In the genomic region with DNA sequence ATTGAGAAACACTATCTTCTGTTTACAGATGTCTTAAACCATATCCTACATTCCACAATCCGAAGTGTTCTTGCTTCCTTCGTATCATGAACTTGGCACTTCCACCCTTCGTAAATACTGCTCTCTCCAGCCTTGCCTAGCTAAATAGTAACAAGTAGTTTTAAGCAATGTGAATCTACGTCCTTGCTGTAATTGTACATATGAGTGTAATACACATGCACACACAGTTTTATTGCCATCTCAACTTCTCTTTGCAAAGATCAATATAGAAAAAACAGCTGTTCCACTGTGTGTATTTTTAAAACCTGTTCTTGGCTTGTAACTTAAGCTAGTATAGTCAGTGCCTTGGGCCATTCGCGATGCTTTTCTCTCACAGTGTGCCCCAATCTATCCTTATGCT, we compare ENCODE assay signal across 34 cellular contexts.
DNase-seq lines count a peak whose midpoint lies in the region; ATAC-seq and TF ChIP-seq lines count a peak whose summit lies in the region.
"Had no signal": no experiment of that assay in that cellular context is flagged by ENCODE, and none has a peak within 500 bp of the region (broad histone marks: within the 10 kb centered on the region; RNA-seq: fewer than 3 reads in every experiment).

No MANE protein-coding gene starts in this region.

- no peak overlapping the region for H3K4me3 Mint-ChIP-seq in GM23338
- H3K4me3 Mint-ChIP-seq in nephron: no peak overlapping the region
- H3K4me3 Mint-ChIP-seq in CD8-positive, alpha-beta T cell: no peak overlapping the region
- H3K4me3 Mint-ChIP-seq: B cell; CD14-positive monocyte; CD4-positive, alpha-beta memory T cell; CD4-positive, alpha-beta T cell; CD4-positive, CD25-positive, alpha-beta regulatory T cell; CD8-positive, alpha-beta memory T cell had no signal

- H3F3A ChIP-seq in GM23338 (replicated peaks; ENCODE audit: low read depth): no peaks in the 10 kb centered on the region

- no peaks in the 10 kb centered on the region for H3K9me3 Mint-ChIP-seq in GM23338
- peaks cover 7% of the 10 kb centered on the region for H3K9me3 Mint-ChIP-seq in nephron
- H3K9me3 Mint-ChIP-seq in CD8-positive, alpha-beta T cell: peaks cover 5% of the 10 kb centered on the region

- TF ChIP-seq CTCF in GM23338 (conservative IDR thresholded peaks at IDR 0.05; ENCODE audit: low read depth in 2 of 2) (no peak), LNCaP clone FGC (IDR thresholded peaks at IDR 0.05; ENCODE audit: control insufficient read depth, extremely low read depth, insufficient read depth) (no peak), hepatocyte (IDR thresholded peaks at IDR 0.05; ENCODE audit: poor library complexity) (no peak), nephron (IDR thresholded peaks at IDR 0.05; ENCODE audit: unreplicated experiment in 3 of 3) (no peak)
- no peak for TF ChIP-seq CTCF in CD8-positive, alpha-beta T cell (IDR thresholded peaks at IDR 0.05)

- DNase-seq in GM23338 (ENCODE audit: low spot score): no peak
- DNase-seq in LNCaP clone FGC (ENCODE audit: low read depth): peak; percentile 79
- DNase-seq in hepatocyte (ENCODE audit: low spot score): peak; percentile 32
- DNase-seq in DMS114 treated with DMSO at 0.1 percent for 48 hours (lab: John Stamatoyannopoulos, UW; ENCODE audit: unreplicated experiment): no peak
- no peak for DNase-seq in CD8-positive, alpha-beta T cell
- no peak for DNase-seq in UCSD-AML1 (lab: John Stamatoyannopoulos, UW; ENCODE audit: unreplicated experiment)
- DNase-seq: 8988T; ACHN; AML-193; BE2C; C1 segment of cervical spinal cord; Calu3; CD4-positive, alpha-beta memory T cell; CD4-positive, alpha-beta T cell; CD4-positive, CD25-positive, alpha-beta regulatory T cell; CD8-positive, alpha-beta memory T cell; COR-L47; DMS 273 treated with DMSO at 0.1 percent for 48 hours; DMS153; DMS53; DMS79; DMS79 treated with DMSO at 0.1 percent for 48 hours; DND-41; EL had no signal

- no peak overlapping the region for H3K27ac Mint-ChIP-seq in GM23338
- peak overlapping the region in 2 of 3 experiments; percentile 21 to 23 for H3K27ac Mint-ChIP-seq in nephron
- no peak overlapping the region for H3K27ac Mint-ChIP-seq in CD8-positive, alpha-beta T cell
- H3K27ac Mint-ChIP-seq: B cell; CD4-positive, alpha-beta memory T cell; CD4-positive, alpha-beta T cell; CD4-positive, CD25-positive, alpha-beta regulatory T cell; CD8-positive, alpha-beta memory T cell had no signal

- H3K4me2 ChIP-seq in GM23338 (no peak overlapping the region), hepatocyte (no peak overlapping the region)
- H3K4me2 ChIP-seq: A549; BLaER1; BLaER1 treated with 17β-estradiol and CSF1 and Interleukin-3, amounts not matched to agents 10 nM and 100 nM had no signal

- POLR2A ChIA-PET in CD8-positive, alpha-beta T cell (lab: Charles Lee): no interaction called here

- CTCF ChIA-PET in CD8-positive, alpha-beta T cell (lab: Charles Lee): interaction anchor here (0.7 kb wide), 1 partner anchor 1619 kb away, joined by 3 read pairs; no protein-coding TSS in a partner anchor

- H4K20me1 ChIP-seq in GM23338 (replicated peaks; ENCODE audit: insufficient read depth) (no peaks in the 10 kb centered on the region), hepatocyte (ENCODE audit: insufficient read depth, poor library complexity, severe bottlenecking) (no peaks in the 10 kb centered on the region)
- H4K20me1 ChIP-seq: BLaER1; BLaER1 treated with 17β-estradiol and CSF1 and Interleukin-3, amounts not matched to agents 10 nM and 100 nM had no signal

- H3K27me3 Mint-ChIP-seq in GM23338 (ENCODE audit: insufficient read depth, low read depth, poor library complexity): peaks cover 2% of the 10 kb centered on the region
- no peaks in the 10 kb centered on the region for H3K27me3 Mint-ChIP-seq in nephron (ENCODE audit: low read depth)
- H3K27me3 Mint-ChIP-seq in CD8-positive, alpha-beta T cell (ENCODE audit: low read depth): no peaks in the 10 kb centered on the region
- H3K27me3 Mint-ChIP-seq: B cell; CD4-positive, alpha-beta memory T cell; CD4-positive, alpha-beta T cell; CD4-positive, CD25-positive, alpha-beta regulatory T cell had no signal

- H3K4me1 ChIP-seq in GM23338 (ENCODE audit: insufficient read depth) (no peaks in the 10 kb centered on the region), hepatocyte (ENCODE audit: insufficient read depth) (no peaks in the 10 kb centered on the region)
- no peaks in the 10 kb centered on the region for H3K4me1 ChIP-seq in CD8-positive, alpha-beta T cell (ENCODE audit: insufficient read depth, low read length)
- H3K4me1 ChIP-seq: A549, BE2C, BLaER1 had no signal

- H3K4me1 Mint-ChIP-seq in GM23338 (0 out of 3 replicates have a peak, but pooled peaks cover 3% of the 10 kb centered on the region), nephron (peaks cover 13% of the 10 kb centered on the region)
- H3K4me1 Mint-ChIP-seq in CD8-positive, alpha-beta T cell (ENCODE audit: low read depth): no peaks in the 10 kb centered on the region
- H3K4me1 Mint-ChIP-seq: B cell; CD14-positive monocyte; CD4-positive, alpha-beta memory T cell; CD4-positive, CD25-positive, alpha-beta regulatory T cell; CD8-positive, alpha-beta memory T cell had no signal

- H3K9me2 ChIP-seq in GM23338 (ENCODE audit: insufficient read depth): peaks cover 5% of the 10 kb centered on the region
- H3K9me2 ChIP-seq in hepatocyte (replicated peaks; ENCODE audit: insufficient read depth): no peaks in the 10 kb centered on the region

- 45% methylated on average over 6 of the region's 6 CpGs for WGBS in hepatocyte (ENCODE audit: low lambda C conversion rate, missing lambda C conversion rate)

- H3K79me2 ChIP-seq in GM23338 (replicated peaks; ENCODE audit: insufficient read depth) (no peaks in the 10 kb centered on the region), hepatocyte (no peaks in the 10 kb centered on the region)

- H3K36me3 ChIP-seq in GM23338 (ENCODE audit: insufficient read depth): no peaks in the 10 kb centered on the region
- H3K36me3 ChIP-seq in hepatocyte (replicated peaks; ENCODE audit: insufficient read depth, low read depth): no peaks in the 10 kb centered on the region
- H3K36me3 ChIP-seq in CD8-positive, alpha-beta T cell (ENCODE audit: insufficient read depth, low read length): no peaks in the 10 kb centered on the region
- H3K36me3 ChIP-seq: BE2C; BLaER1; BLaER1 treated with 17β-estradiol and CSF1 and Interleukin-3, amounts not matched to agents 10 nM and 100 nM had no signal

- no peaks in the 10 kb centered on the region for H3K9me3 ChIP-seq in hepatocyte (ENCODE audit: low read depth)
- no peaks in the 10 kb centered on the region for H3K9me3 ChIP-seq in CD8-positive, alpha-beta T cell (ENCODE audit: low read length)
- H3K9me3 ChIP-seq: A549, BE2C, Caco-2 had no signal

- H3K27me3 ChIP-seq in GM23338 (ENCODE audit: insufficient read depth) (no peaks in the 10 kb centered on the region), hepatocyte (no peaks in the 10 kb centered on the region)
- no peaks in the 10 kb centered on the region for H3K27me3 ChIP-seq in CD8-positive, alpha-beta T cell (ENCODE audit: insufficient read depth, low read length)
- H3K27me3 ChIP-seq: BE2C; BLaER1; BLaER1 treated with 17β-estradiol and CSF1 and Interleukin-3, amounts not matched to agents 10 nM and 100 nM had no signal

- no peak for ATAC-seq in GM23338
- no peak for ATAC-seq in CD8-positive, alpha-beta T cell
- no peak for ATAC-seq in HG02763 (IDR thresholded peaks at IDR 0.05; ENCODE audit: unreplicated experiment)
- ATAC-seq: A549 had no signal

- H3K36me3 Mint-ChIP-seq in GM23338 (ENCODE audit: low read depth) (no peaks in the 10 kb centered on the region), nephron (ENCODE audit: low read depth) (no peaks in the 10 kb centered on the region)
- H3K36me3 Mint-ChIP-seq in CD8-positive, alpha-beta T cell: no peaks in the 10 kb centered on the region
- H3K36me3 Mint-ChIP-seq: CD14-positive monocyte; CD4-positive, alpha-beta memory T cell; CD4-positive, CD25-positive, alpha-beta regulatory T cell had no signal

- intact Hi-C loops in CD8-positive, alpha-beta T cell (cut with DNase I, micrococcal nuclease): no loop called here

- H2AFZ ChIP-seq in GM23338 (peak overlapping the region; percentile 47; the same call in 1 of the 2 replicates), hepatocyte (no peak overlapping the region)

- H3K4me3 ChIP-seq in GM23338 (no peak overlapping the region), LNCaP clone FGC (ENCODE audit: low read depth, low read length) (no peak overlapping the region), hepatocyte (no peak overlapping the region)
- no peak overlapping the region for H3K4me3 ChIP-seq in CD8-positive, alpha-beta T cell (ENCODE audit: low read depth, low read length)
- H3K4me3 ChIP-seq: A549; BLaER1; BLaER1 treated with 17β-estradiol and CSF1 and Interleukin-3, amounts not matched to agents 10 nM and 100 nM had no signal

- H3K27ac ChIP-seq in GM23338 (ENCODE audit: low read depth) (no peak overlapping the region), hepatocyte (no peak overlapping the region)
- H3K27ac ChIP-seq in CD8-positive, alpha-beta T cell (ENCODE audit: low read depth, low read length): no peak overlapping the region
- H3K27ac ChIP-seq: 22Rv1; A549; BLaER1; BLaER1 treated with 17β-estradiol and CSF1 and Interleukin-3, amounts not matched to agents 10 nM and 100 nM; C4-2B had no signal

TF ChIP-seq in GM23338, 12 proteins besides CTCF, POLR2A, EP300 and RAD21 (continues in another document):
- TF ChIP-seq EZH2phosphoT487 (IDR thresholded peaks at IDR 0.05; ENCODE audit: unreplicated experiment): no peak
- TF ChIP-seq, protein P1, sequence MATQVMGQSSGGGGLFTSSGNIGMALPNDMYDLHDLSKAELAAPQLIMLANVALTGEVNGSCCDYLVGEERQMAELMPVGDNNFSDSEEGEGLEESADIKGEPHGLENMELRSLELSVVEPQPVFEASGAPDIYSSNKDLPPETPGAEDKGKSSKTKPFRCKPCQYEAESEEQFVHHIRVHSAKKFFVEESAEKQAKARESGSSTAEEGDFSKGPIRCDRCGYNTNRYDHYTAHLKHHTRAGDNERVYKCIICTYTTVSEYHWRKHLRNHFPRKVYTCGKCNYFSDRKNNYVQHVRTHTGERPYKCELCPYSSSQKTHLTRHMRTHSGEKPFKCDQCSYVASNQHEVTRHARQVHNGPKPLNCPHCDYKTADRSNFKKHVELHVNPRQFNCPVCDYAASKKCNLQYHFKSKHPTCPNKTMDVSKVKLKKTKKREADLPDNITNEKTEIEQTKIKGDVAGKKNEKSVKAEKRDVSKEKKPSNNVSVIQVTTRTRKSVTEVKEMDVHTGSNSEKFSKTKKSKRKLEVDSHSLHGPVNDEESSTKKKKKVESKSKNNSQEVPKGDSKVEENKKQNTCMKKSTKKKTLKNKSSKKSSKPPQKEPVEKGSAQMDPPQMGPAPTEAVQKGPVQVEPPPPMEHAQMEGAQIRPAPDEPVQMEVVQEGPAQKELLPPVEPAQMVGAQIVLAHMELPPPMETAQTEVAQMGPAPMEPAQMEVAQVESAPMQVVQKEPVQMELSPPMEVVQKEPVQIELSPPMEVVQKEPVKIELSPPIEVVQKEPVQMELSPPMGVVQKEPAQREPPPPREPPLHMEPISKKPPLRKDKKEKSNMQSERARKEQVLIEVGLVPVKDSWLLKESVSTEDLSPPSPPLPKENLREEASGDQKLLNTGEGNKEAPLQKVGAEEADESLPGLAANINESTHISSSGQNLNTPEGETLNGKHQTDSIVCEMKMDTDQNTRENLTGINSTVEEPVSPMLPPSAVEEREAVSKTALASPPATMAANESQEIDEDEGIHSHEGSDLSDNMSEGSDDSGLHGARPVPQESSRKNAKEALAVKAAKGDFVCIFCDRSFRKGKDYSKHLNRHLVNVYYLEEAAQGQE (IDR thresholded peaks at IDR 0.05; ENCODE audit: unreplicated experiment): no peak

Comparison
In these comparisons a context has a peak if more than half of its experiments do, and no peak if none do; other contexts are left out.
1. DNase-seq: peak in LNCaP clone FGC (single experiment) and hepatocyte (single experiment); none in GM23338 (single experiment), DMS114 treated with DMSO at 0.1 percent for 48 hours (single experiment), CD8-positive, alpha-beta T cell (0 of 7) and UCSD-AML1 (single experiment).
2. H3K27ac Mint-ChIP-seq: peak in nephron (2 of 3); none in GM23338 (single experiment) and CD8-positive, alpha-beta T cell (single experiment).